In the genomic region with DNA sequence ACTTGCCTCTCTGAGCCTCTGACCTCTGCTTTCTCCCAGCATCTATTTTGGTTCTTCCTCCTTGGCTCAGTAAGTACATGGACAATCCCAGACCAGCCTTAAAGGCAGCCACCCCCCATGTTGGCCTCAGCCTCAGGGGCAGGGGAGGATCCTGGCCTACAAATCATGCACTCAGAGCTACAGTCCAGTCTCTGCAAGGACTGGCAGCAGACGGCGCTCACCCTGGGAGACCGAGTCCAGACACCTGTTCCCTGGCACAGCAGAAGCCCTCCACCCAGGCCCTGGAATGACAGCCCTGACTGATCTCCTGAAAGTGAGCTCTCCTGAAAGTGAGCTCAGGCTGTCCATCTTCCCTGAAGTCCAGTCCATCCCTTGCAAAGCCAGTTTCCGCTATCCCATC, we compare ENCODE assay signal across 20 cellular contexts.
"Had no signal": no experiment of that assay in that cellular context is flagged by ENCODE, and none has a peak within 500 bp of the region (broad histone marks: within the 10 kb centered on the region; RNA-seq: fewer than 3 reads in every experiment).

No MANE protein-coding gene starts in this region.

- H3K4me1 Mint-ChIP-seq: activated naive CD8-positive, alpha-beta T cell treated with anti-CD3 and anti-CD28 coated beads for 36 hours; naive B cell; stimulated activated naive CD8-positive, alpha-beta T cell treated with anti-CD3 and anti-CD28 coated beads, Interleukin-15, amount 100 ng/mL, for 72 hours had no signal

- H3K27ac ChIP-seq: coronary artery, left ventricle myocardium inferior, neural progenitor cell, prostate gland, skin epidermis, suprapubic skin had no signal

- H3K4me3 Mint-ChIP-seq: activated naive CD8-positive, alpha-beta T cell treated with anti-CD3 and anti-CD28 coated beads for 36 hours; activated T-helper 1 cell treated with anti-CD3 and anti-CD28 coated beads, Interleukin-12 subunit alpha, Interleukin-12 subunit beta, Interleukin-2, Interleukin-4 antibody, amounts not matched to agents 30 ng/mL and 10 ng/mL and 1 ng/mL, durations not matched to agents 14 hours and 24 hours and 36 hours; naive B cell; neural progenitor cell; stimulated activated naive CD8-positive, alpha-beta T cell treated with anti-CD3 and anti-CD28 coated beads, Interleukin-15, amount 100 ng/mL, for 72 hours; type B pancreatic cell had no signal

- H3K27me3 Mint-ChIP-seq: activated naive CD8-positive, alpha-beta T cell treated with anti-CD3 and anti-CD28 coated beads for 36 hours; stimulated activated naive CD8-positive, alpha-beta T cell treated with anti-CD3 and anti-CD28 coated beads, Interleukin-15, amount 100 ng/mL, for 72 hours; type B pancreatic cell had no signal

- H3K9me3 Mint-ChIP-seq: activated naive CD8-positive, alpha-beta T cell treated with anti-CD3 and anti-CD28 coated beads for 36 hours; activated T-helper 1 cell treated with anti-CD3 and anti-CD28 coated beads, Interleukin-12 subunit alpha, Interleukin-12 subunit beta, Interleukin-2, Interleukin-4 antibody, amounts not matched to agents 30 ng/mL and 10 ng/mL and 1 ng/mL, durations not matched to agents 14 hours and 24 hours and 36 hours; naive B cell; neural progenitor cell; stimulated activated naive CD8-positive, alpha-beta T cell treated with anti-CD3 and anti-CD28 coated beads, Interleukin-15, amount 100 ng/mL, for 72 hours had no signal

- ATAC-seq: activated CD4-positive, CD25-positive, alpha-beta regulatory T cell treated with anti-CD3 and anti-CD28 coated beads, Interleukin-2, amount 50 U/mL, for 24 hours; mucosa of descending colon; right cardiac atrium; stimulated activated naive CD8-positive, alpha-beta T cell treated with anti-CD3 and anti-CD28 coated beads, Interleukin-15, amount 100 ng/mL, for 72 hours had no signal

- H3K36me3 Mint-ChIP-seq: activated naive CD8-positive, alpha-beta T cell treated with anti-CD3 and anti-CD28 coated beads for 36 hours; neural progenitor cell; type B pancreatic cell had no signal

- H3K4me3 ChIP-seq: coronary artery, left ventricle myocardium inferior, mucosa of descending colon, neural progenitor cell, prostate gland, skin epidermis, suprapubic skin had no signal

- H3K9me3 ChIP-seq: left ventricle myocardium inferior, mucosa of descending colon, prostate gland, suprapubic skin had no signal

- H3K36me3 ChIP-seq: left ventricle myocardium inferior, neural progenitor cell, prostate gland, suprapubic skin had no signal

- H3K4me1 ChIP-seq: prostate gland, suprapubic skin had no signal

- H3K27me3 ChIP-seq: neural progenitor cell, suprapubic skin had no signal

- H3K27ac Mint-ChIP-seq: activated naive CD8-positive, alpha-beta T cell treated with anti-CD3 and anti-CD28 coated beads for 36 hours; activated T-helper 1 cell treated with anti-CD3 and anti-CD28 coated beads, Interleukin-12 subunit alpha, Interleukin-12 subunit beta, Interleukin-2, Interleukin-4 antibody, amounts not matched to agents 30 ng/mL and 10 ng/mL and 1 ng/mL, durations not matched to agents 14 hours and 24 hours and 36 hours; neural progenitor cell; stimulated activated naive CD8-positive, alpha-beta T cell treated with anti-CD3 and anti-CD28 coated beads, Interleukin-15, amount 100 ng/mL, for 72 hours; type B pancreatic cell had no signal

- DNase-seq: activated CD4-positive, alpha-beta T cell treated with anti-CD3 and anti-CD28 coated beads, Interleukin-2, amount 50 U/mL, for 1 hour; activated naive CD8-positive, alpha-beta T cell treated with anti-CD3 and anti-CD28 coated beads for 36 hours; activated T-cell treated with anti-CD3 and anti-CD28 coated beads for 4 hours; amniotic stem cell; foreskin melanocyte; left ventricle myocardium inferior; mammary epithelial cell; mucosa of descending colon; naive B cell; stimulated activated naive CD8-positive, alpha-beta T cell treated with anti-CD3 and anti-CD28 coated beads, Interleukin-15, amount 100 ng/mL, for 72 hours; T1000 had no signal
